ENCODE assay signal across 22 cellular contexts in genomic region chr2:135679125-135679524, GRCh38.
DNase-seq lines count a peak whose midpoint lies in the region; ATAC-seq, FAIRE-seq and TF ChIP-seq lines count a peak whose summit lies in the region.
"Had no signal": no experiment of that assay in that cellular context is flagged by ENCODE, and none has a peak within 500 bp of the region (broad histone marks: within the 10 kb centered on the region; RNA-seq: fewer than 3 reads in every experiment).

No MANE protein-coding gene starts in this region.

- FAIRE-seq in GM12891 (lab: Jason Lieb, UNC), result no peak
- FAIRE-seq: A549, GM12878 had no signal

- H3K9me3 Mint-ChIP-seq in naive thymus-derived CD8-positive, alpha-beta T cell, result no peaks in the 10 kb centered on the region
- H3K9me3 Mint-ChIP-seq: CD4-positive, alpha-beta T cell; CD8-positive, alpha-beta memory T cell had no signal

- H3K4me3 Mint-ChIP-seq in naive thymus-derived CD8-positive, alpha-beta T cell, result no peak overlapping the region
- H3K4me3 Mint-ChIP-seq: B cell; CD4-positive, alpha-beta T cell; CD8-positive, alpha-beta memory T cell had no signal

- POLR2A ChIA-PET in naive thymus-derived CD8-positive, alpha-beta T cell (lab: Charles Lee), result no interaction called here

- no peak for TF ChIP-seq POLR2A in GM12891 (IDR thresholded peaks at IDR 0.05; ENCODE audit: low read depth, low read length)

- DNase-seq in GM12891 (ENCODE audit: insufficient read length, low spot score), result no peak
- no peak for DNase-seq in NCI-H1930 (lab: John Stamatoyannopoulos, UW)
- DNase-seq in naive thymus-derived CD8-positive, alpha-beta T cell, result no peak
- DNase-seq: AML-193; CD4-positive, alpha-beta T cell; CD8-positive, alpha-beta memory T cell; COR-L47; DMS 273 treated with DMSO at 0.1 percent for 48 hours; DMS153; DMS53; DMS79; DND-41; EL; GDM1 had no signal

- no peaks in the 10 kb centered on the region for H3K4me1 Mint-ChIP-seq in naive thymus-derived CD8-positive, alpha-beta T cell
- H3K4me1 Mint-ChIP-seq: B cell; CD8-positive, alpha-beta memory T cell had no signal

- ATAC-seq in GM19455 (IDR thresholded peaks at IDR 0.05; ENCODE audit: unreplicated experiment) (peak; percentile 64), HG02852 (IDR thresholded peaks at IDR 0.05; ENCODE audit: unreplicated experiment) (peak; percentile 48), HG03025 (IDR thresholded peaks at IDR 0.05; ENCODE audit: low FRiP score, unreplicated experiment) (peak; percentile 66), HG03342 (IDR thresholded peaks at IDR 0.05; ENCODE audit: unreplicated experiment) (no peak), HG02642 (IDR thresholded peaks at IDR 0.05; ENCODE audit: poor library complexity, unreplicated experiment) (no peak)
- ATAC-seq in naive thymus-derived CD8-positive, alpha-beta T cell, result no peak
- ATAC-seq: A549, GM12878 had no signal

- H3K27me3 Mint-ChIP-seq in naive thymus-derived CD8-positive, alpha-beta T cell, result no peaks in the 10 kb centered on the region
- H3K27me3 Mint-ChIP-seq: B cell; CD4-positive, alpha-beta T cell; CD8-positive, alpha-beta memory T cell had no signal

- H3K36me3 Mint-ChIP-seq in naive thymus-derived CD8-positive, alpha-beta T cell, result peaks cover 5 to 71% (median 29%) of the 10 kb centered on the region in 3 donors

- H3K27ac Mint-ChIP-seq in naive thymus-derived CD8-positive, alpha-beta T cell, result no peak overlapping the region
- H3K27ac Mint-ChIP-seq: B cell; CD4-positive, alpha-beta T cell; CD8-positive, alpha-beta memory T cell had no signal

TF ChIP-seq in GM12891, 5 proteins besides CTCF, POLR2A, EP300 and RAD21:
- TF ChIP-seq TAF1 (IDR thresholded peaks at IDR 0.05; ENCODE audit: low read depth, low read length), result no peak
- TF ChIP-seq SPI1 (IDR thresholded peaks at IDR 0.05; ENCODE audit: low read depth, low read length), result peak; percentile 25; the same call in 1 of the 2 replicates

Comparison
In these comparisons a context has a peak if more than half of its experiments do, and no peak if none do; other contexts are left out.
1. ATAC-seq: peak in GM19455 (single experiment), HG02852 (single experiment) and HG03025 (single experiment); none in naive thymus-derived CD8-positive, alpha-beta T cell (0 of 2), HG03342 (single experiment) and HG02642 (single experiment).